ENCODE assay signal across 1 cellular context in genomic region chr2:100200985-100201384, GRCh38.
TF ChIP-seq lines count a peak whose summit lies in the region.

No MANE protein-coding gene starts in this region.

TF ChIP-seq in IMR-90, 13 proteins besides CTCF, POLR2A, EP300 and RAD21:
- TF ChIP-seq, protein P1, sequence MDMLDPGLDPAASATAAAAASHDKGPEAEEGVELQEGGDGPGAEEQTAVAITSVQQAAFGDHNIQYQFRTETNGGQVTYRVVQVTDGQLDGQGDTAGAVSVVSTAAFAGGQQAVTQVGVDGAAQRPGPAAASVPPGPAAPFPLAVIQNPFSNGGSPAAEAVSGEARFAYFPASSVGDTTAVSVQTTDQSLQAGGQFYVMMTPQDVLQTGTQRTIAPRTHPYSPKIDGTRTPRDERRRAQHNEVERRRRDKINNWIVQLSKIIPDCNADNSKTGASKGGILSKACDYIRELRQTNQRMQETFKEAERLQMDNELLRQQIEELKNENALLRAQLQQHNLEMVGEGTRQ (IDR thresholded peaks at IDR 0.05; ENCODE audit: low read depth, low read length) = no peak
- TF ChIP-seq SMC3 (IDR thresholded peaks at IDR 0.05; ENCODE audit: low read depth, low read length) = no peak
- TF ChIP-seq MXI1 (IDR thresholded peaks at IDR 0.05; ENCODE audit: borderline replicate concordance, low read depth, low read length) = no peak
- TF ChIP-seq RCOR1 (IDR thresholded peaks at IDR 0.05; ENCODE audit: insufficient replicate concordance, low read length) = no peak
- no peak for TF ChIP-seq RFX5 (IDR thresholded peaks at IDR 0.05; ENCODE audit: low read depth, low read length)
- TF ChIP-seq, protein P2, sequence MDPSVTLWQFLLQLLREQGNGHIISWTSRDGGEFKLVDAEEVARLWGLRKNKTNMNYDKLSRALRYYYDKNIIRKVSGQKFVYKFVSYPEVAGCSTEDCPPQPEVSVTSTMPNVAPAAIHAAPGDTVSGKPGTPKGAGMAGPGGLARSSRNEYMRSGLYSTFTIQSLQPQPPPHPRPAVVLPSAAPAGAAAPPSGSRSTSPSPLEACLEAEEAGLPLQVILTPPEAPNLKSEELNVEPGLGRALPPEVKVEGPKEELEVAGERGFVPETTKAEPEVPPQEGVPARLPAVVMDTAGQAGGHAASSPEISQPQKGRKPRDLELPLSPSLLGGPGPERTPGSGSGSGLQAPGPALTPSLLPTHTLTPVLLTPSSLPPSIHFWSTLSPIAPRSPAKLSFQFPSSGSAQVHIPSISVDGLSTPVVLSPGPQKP (IDR thresholded peaks at IDR 0.05; ENCODE audit: borderline replicate concordance, low read depth, low read length) = no peak
- no peak for TF ChIP-seq BHLHE40 (IDR thresholded peaks at IDR 0.05; ENCODE audit: low read depth, low read length)
- no peak for TF ChIP-seq MAFK (IDR thresholded peaks at IDR 0.05; ENCODE audit: low read depth, low read length)
